In genomic region chr7:23105086-23105643, GRCh38 we compare ENCODE assay signal across 1 cellular context.
TF ChIP-seq lines count a peak whose summit lies in the region.

No MANE protein-coding gene starts in this region.

TF ChIP-seq in K562, 482 proteins besides CTCF, POLR2A, EP300 and RAD21 (continued from another document and continues in another):
- TF ChIP-seq BCOR (IDR thresholded peaks at IDR 0.05) (0 out of 2 replicates have a peak, but pooled peaks have one; percentile 30), TARDBP (IDR thresholded peaks at IDR 0.05) (no peak), KDM4B (IDR thresholded peaks at IDR 0.05; ENCODE audit: borderline replicate concordance in 2 of 2, low read depth in 1 of 2) (no peak), SRSF3 (IDR thresholded peaks at IDR 0.05; ENCODE audit: insufficient read depth, low read length) (no peak), ZNF146 (CRISPR knock-in tag; IDR thresholded peaks at IDR 0.05; ENCODE audit: unreplicated experiment) (no peak), C11orf30 (IDR thresholded peaks at IDR 0.05; ENCODE audit: low read depth) (no peak), E4F1 (CRISPR knock-in tag; IDR thresholded peaks at IDR 0.05; ENCODE audit: borderline replicate concordance) (no peak), SAFB (IDR thresholded peaks at IDR 0.05; ENCODE audit: borderline replicate concordance, low read depth, low read length) (no peak), MYBL2 (IDR thresholded peaks at IDR 0.05; ENCODE audit: low read depth) (no peak), MYBL2 (CRISPR knock-in tag; IDR thresholded peaks at IDR 0.05; ENCODE audit: borderline replicate concordance) (no peak), FOXJ3 (CRISPR knock-in tag; IDR thresholded peaks at IDR 0.05) (no peak), SMARCB1 (IDR thresholded peaks at IDR 0.05; ENCODE audit: insufficient read length, low read depth) (no peak), RBM15 (IDR thresholded peaks at IDR 0.05; ENCODE audit: insufficient read depth, low read length) (no peak), ARID2 (IDR thresholded peaks at IDR 0.05) (no peak), PHF8 (IDR thresholded peaks at IDR 0.05; ENCODE audit: borderline replicate concordance, low read length) (peak; percentile 97), ETV1 (tag; conservative IDR thresholded peaks at IDR 0.05; ENCODE audit: low read depth) (no peak), THAP12 (CRISPR knock-in tag; IDR thresholded peaks at IDR 0.05) (no peak), ZNF324 (CRISPR knock-in tag; IDR thresholded peaks at IDR 0.05) (no peak), SMAD3 (CRISPR knock-in tag; conservative IDR thresholded peaks at IDR 0.05) (no peak), ZNF780A (CRISPR knock-in tag; IDR thresholded peaks at IDR 0.05) (no peak), ZNF133 (CRISPR knock-in tag; IDR thresholded peaks at IDR 0.05) (no peak), SMAD4 (CRISPR knock-in tag; conservative IDR thresholded peaks at IDR 0.05) (no peak), TAL1 (IDR thresholded peaks at IDR 0.05) (no peak), HSF4 (CRISPR knock-in tag; IDR thresholded peaks at IDR 0.05; ENCODE audit: borderline replicate concordance) (no peak), HMGXB4 (CRISPR knock-in tag; IDR thresholded peaks at IDR 0.05) (no peak)
- TF ChIP-seq, protein P1, sequence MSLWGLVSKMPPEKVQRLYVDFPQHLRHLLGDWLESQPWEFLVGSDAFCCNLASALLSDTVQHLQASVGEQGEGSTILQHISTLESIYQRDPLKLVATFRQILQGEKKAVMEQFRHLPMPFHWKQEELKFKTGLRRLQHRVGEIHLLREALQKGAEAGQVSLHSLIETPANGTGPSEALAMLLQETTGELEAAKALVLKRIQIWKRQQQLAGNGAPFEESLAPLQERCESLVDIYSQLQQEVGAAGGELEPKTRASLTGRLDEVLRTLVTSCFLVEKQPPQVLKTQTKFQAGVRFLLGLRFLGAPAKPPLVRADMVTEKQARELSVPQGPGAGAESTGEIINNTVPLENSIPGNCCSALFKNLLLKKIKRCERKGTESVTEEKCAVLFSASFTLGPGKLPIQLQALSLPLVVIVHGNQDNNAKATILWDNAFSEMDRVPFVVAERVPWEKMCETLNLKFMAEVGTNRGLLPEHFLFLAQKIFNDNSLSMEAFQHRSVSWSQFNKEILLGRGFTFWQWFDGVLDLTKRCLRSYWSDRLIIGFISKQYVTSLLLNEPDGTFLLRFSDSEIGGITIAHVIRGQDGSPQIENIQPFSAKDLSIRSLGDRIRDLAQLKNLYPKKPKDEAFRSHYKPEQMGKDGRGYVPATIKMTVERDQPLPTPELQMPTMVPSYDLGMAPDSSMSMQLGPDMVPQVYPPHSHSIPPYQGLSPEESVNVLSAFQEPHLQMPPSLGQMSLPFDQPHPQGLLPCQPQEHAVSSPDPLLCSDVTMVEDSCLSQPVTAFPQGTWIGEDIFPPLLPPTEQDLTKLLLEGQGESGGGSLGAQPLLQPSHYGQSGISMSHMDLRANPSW (CRISPR knock-in tag; IDR thresholded peaks at IDR 0.05): no peak
- TF ChIP-seq, protein P2, sequence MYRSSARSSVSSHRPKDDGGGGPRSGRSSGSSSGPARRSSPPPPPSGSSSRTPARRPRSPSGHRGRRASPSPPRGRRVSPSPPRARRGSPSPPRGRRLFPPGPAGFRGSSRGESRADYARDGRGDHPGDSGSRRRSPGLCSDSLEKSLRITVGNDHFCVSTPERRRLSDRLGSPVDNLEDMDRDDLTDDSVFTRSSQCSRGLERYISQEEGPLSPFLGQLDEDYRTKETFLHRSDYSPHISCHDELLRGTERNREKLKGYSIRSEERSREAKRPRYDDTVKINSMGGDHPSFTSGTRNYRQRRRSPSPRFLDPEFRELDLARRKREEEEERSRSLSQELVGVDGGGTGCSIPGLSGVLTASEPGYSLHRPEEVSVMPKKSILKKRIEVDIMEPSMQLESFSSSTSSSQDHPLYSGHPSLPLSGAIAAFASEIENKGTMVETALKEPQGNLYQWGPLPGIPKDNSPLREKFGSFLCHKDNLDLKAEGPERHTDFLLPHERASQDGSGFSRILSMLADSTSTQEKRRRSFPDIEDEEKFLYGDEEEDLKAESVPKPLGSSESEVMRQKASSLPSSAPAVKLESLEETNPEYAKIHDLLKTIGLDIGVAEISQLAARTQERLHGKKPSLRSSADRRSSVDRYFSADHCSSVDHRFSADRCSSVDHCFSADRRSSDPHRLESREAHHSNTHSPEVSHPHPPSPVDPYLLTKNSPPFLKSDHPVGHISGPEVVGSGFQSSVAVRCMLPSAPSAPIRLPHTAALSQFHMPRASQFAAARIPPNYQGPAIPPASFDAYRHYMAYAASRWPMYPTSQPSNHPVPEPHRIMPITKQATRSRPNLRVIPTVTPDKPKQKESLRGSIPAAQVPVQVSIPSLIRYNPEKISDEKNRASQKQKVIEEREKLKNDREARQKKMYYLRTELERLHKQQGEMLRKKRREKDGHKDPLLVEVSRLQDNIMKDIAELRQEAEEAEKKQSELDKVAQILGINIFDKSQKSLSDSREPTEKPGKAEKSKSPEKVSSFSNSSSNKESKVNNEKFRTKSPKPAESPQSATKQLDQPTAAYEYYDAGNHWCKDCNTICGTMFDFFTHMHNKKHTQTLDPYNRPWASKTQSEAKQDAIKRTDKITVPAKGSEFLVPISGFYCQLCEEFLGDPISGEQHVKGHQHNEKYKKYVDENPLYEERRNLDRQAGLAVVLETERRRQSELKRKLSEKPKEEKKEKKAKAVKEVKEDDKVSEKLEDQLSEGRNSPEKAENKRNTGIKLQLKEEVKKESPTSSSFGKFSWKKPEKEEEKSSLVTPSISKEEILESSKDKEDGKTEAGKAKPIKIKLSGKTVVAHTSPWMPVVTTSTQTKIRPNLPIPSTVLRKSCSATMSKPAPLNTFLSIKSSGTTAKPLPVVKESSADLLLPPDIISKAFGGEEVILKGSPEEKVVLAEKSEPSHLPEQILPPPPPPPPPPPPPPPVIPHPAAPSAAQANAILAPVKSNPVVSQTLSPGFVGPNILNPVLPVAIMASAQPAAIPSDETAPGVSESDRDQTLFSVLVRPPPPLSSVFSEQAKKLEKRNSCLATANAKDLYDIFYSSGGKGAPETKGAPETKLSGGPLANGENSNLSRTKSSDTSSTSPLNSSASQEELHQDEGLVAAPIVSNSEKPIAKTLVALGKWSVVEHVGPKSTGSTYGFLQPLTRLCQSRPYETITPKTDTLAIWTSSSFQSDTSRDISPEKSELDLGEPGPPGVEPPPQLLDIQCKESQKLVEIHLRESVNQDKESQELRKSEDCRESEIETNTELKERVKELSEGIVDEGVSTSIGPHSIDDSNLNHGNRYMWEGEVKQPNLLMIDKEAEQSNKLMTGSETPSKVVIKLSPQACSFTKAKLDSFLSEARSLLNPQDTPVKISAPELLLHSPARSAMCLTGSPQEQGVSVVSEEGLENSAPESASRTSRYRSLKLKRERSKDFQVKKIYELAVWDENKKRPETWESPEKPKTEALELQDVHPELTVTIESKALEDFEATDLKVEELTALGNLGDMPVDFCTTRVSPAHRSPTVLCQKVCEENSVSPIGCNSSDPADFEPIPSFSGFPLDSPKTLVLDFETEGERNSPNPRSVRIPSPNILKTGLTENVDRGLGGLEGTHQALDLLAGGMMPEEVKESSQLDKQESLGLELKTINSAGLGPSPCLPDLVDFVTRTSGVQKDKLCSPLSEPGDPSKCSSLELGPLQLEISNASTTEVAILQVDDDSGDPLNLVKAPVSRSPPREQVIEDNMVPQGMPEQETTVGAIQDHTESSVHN (IDR thresholded peaks at IDR 0.05; ENCODE audit: borderline replicate concordance in 1 of 2, low read depth in 1 of 2): no peak
- TF ChIP-seq, protein P3, sequence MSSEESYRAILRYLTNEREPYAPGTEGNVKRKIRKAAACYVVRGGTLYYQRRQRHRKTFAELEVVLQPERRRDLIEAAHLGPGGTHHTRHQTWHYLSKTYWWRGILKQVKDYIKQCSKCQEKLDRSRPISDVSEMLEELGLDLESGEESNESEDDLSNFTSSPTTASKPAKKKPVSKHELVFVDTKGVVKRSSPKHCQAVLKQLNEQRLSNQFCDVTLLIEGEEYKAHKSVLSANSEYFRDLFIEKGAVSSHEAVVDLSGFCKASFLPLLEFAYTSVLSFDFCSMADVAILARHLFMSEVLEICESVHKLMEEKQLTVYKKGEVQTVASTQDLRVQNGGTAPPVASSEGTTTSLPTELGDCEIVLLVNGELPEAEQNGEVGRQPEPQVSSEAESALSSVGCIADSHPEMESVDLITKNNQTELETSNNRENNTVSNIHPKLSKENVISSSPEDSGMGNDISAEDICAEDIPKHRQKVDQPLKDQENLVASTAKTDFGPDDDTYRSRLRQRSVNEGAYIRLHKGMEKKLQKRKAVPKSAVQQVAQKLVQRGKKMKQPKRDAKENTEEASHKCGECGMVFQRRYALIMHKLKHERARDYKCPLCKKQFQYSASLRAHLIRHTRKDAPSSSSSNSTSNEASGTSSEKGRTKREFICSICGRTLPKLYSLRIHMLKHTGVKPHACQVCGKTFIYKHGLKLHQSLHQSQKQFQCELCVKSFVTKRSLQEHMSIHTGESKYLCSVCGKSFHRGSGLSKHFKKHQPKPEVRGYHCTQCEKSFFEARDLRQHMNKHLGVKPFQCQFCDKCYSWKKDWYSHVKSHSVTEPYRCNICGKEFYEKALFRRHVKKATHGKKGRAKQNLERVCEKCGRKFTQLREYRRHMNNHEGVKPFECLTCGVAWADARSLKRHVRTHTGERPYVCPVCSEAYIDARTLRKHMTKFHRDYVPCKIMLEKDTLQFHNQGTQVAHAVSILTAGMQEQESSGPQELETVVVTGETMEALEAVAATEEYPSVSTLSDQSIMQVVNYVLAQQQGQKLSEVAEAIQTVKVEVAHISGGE (CRISPR knock-in tag; IDR thresholded peaks at IDR 0.05): no peak
- TF ChIP-seq, protein P4, sequence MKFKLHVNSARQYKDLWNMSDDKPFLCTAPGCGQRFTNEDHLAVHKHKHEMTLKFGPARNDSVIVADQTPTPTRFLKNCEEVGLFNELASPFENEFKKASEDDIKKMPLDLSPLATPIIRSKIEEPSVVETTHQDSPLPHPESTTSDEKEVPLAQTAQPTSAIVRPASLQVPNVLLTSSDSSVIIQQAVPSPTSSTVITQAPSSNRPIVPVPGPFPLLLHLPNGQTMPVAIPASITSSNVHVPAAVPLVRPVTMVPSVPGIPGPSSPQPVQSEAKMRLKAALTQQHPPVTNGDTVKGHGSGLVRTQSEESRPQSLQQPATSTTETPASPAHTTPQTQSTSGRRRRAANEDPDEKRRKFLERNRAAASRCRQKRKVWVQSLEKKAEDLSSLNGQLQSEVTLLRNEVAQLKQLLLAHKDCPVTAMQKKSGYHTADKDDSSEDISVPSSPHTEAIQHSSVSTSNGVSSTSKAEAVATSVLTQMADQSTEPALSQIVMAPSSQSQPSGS (CRISPR knock-in tag; IDR thresholded peaks at IDR 0.05): no peak
